Comparison of ENCODE assay signal across 10 cellular contexts in genomic region chr14:92041203-92041602, GRCh38. TPM values are rescaled to one million over a fixed set of nuclear protein-coding genes. Genes with fewer than 3 reads are reported as not detected.
DNase-seq lines count a peak whose midpoint lies in the region; ATAC-seq and TF ChIP-seq lines count a peak whose summit lies in the region.
"Had no signal": no experiment of that assay in that cellular context is flagged by ENCODE, and none has a peak within 500 bp of the region (broad histone marks: within the 10 kb centered on the region; RNA-seq: fewer than 3 reads in every experiment).

No MANE protein-coding gene starts in this region.

- 69% methylated on average over 10 of the region's 10 CpGs for WGBS in mammary epithelial cell (ENCODE audit: low coverage, missing lambda C conversion rate)

- in situ Hi-C loops in mammary epithelial cell (cut with MboI; ENCODE audit: low sequenced_read_pairs in 2 of 2) = no loop called here

- H3K27ac Mint-ChIP-seq in CD4-positive, alpha-beta memory T cell = peak overlapping the region in 6 of 7 donors; percentile 68 to 99 (median 87)
- H3K27ac Mint-ChIP-seq in nephron progenitor cell = no peak overlapping the region

- peaks cover 27 to 52% (median 39%) of the 10 kb centered on the region in 4 donors for H3K4me1 Mint-ChIP-seq in CD4-positive, alpha-beta memory T cell
- H3K4me1 Mint-ChIP-seq in nephron progenitor cell = peaks cover 40% of the 10 kb centered on the region

- no peaks in the 10 kb centered on the region for H3K9me3 ChIP-seq in CD4-positive, alpha-beta memory T cell (ENCODE audit: control insufficient read depth in 1 of 2, low read length in 2 of 2)
- peaks cover 2% of the 10 kb centered on the region for H3K9me3 ChIP-seq in mammary epithelial cell (replicated peaks; ENCODE audit: insufficient read depth, low read length)

- dilution Hi-C loops in mammary epithelial cell (cut with HindIII; ENCODE audit: low sequenced_read_pairs) = no loop called here

- H4K20me1 ChIP-seq in KMS-11 (ENCODE audit: insufficient read depth) = no peaks in the 10 kb centered on the region
- H4K20me1 ChIP-seq in mammary epithelial cell (ENCODE audit: insufficient read depth, low read length) = no peaks in the 10 kb centered on the region

- H3K9ac ChIP-seq in KMS-11 (no peak overlapping the region), mammary epithelial cell (ENCODE audit: insufficient read depth, low read length) (no peak overlapping the region)

- ATAC-seq in GM18505 (IDR thresholded peaks at IDR 0.05; ENCODE audit: unreplicated experiment) = no peak

- intact Hi-C loops in CD4-positive, alpha-beta memory T cell (cut with micrococcal nuclease) = loop anchor here (5.0 kb wide), 1 partner anchor 1214 kb away; no protein-coding TSS in a partner anchor
- intact Hi-C loops in mammary epithelial cell (cut with micrococcal nuclease) = loop anchor here (2.0 to 5.0 kb wide), 2 partner anchors 51 to 640 kb away; no protein-coding TSS in a partner anchor

- TF ChIP-seq POLR2A in GM18505 (IDR thresholded peaks at IDR 0.05; ENCODE audit: borderline replicate concordance, extremely low read depth, insufficient read depth, insufficient read length) = no peak

- H3K4me3 Mint-ChIP-seq in CD4-positive, alpha-beta memory T cell = peak overlapping the region in 3 of 8 donors; percentile 44 to 97 (median 51)
- H3K4me3 Mint-ChIP-seq in nephron progenitor cell = peak overlapping the region; percentile 94

- H3K36me3 ChIP-seq in CD4-positive, alpha-beta memory T cell (ENCODE audit: insufficient read depth, low read length) = no peaks in the 10 kb centered on the region
- H3K36me3 ChIP-seq in KMS-11 (ENCODE audit: insufficient read depth) (no peaks in the 10 kb centered on the region), mammary epithelial cell (ENCODE audit: insufficient read depth, low read length) (no peaks in the 10 kb centered on the region)

- no peaks in the 10 kb centered on the region for H3K27me3 Mint-ChIP-seq in CD4-positive, alpha-beta memory T cell
- no peaks in the 10 kb centered on the region for H3K27me3 Mint-ChIP-seq in nephron progenitor cell (ENCODE audit: low read depth, poor library complexity)

- POLR2A ChIA-PET in CD4-positive, alpha-beta memory T cell (lab: Charles Lee; ENCODE audit: partially characterized antibody) = interaction anchor here (1.2 to 3.4 kb wide), 6 partner anchors 14 to 81 kb away, joined by 3 to 56 read pairs (median 4); partner anchors contain the start of genes ATXN3, CPSF2 and NDUFB1

- peaks cover 41% of the 10 kb centered on the region for H3K4me1 ChIP-seq in CD4-positive, alpha-beta memory T cell (ENCODE audit: insufficient read depth, low read length)
- H3K4me1 ChIP-seq in KMS-11 (ENCODE audit: low read depth, poor library complexity, severe bottlenecking) = peaks cover 8% of the 10 kb centered on the region
- H3K4me1 ChIP-seq in mammary epithelial cell (ENCODE audit: insufficient read depth, low read length) = peaks cover 10% of the 10 kb centered on the region

- peak overlapping the region; percentile 51 to 71 for H3K4me3 ChIP-seq in CD4-positive, alpha-beta memory T cell (ENCODE audit: low read length in 2 of 2)
- H3K4me3 ChIP-seq in KMS-11 (IDR thresholded peaks at IDR 0.05; ENCODE audit: insufficient read depth, low read depth, low read length) (no peak overlapping the region), mammary epithelial cell (replicated peaks in 1 of 3; ENCODE audit: insufficient read depth in 1 of 3, low read depth in 2 of 3, low read length in 3 of 3) (peak overlapping the region; percentile 72 to 80 (median 75))

- DNase-seq in CD4-positive, alpha-beta memory T cell = no peak
- DNase-seq in mammary epithelial cell = no peak
- DNase-seq in nephron progenitor cell = no peak
- DNase-seq in substantia nigra (lab: John Stamatoyannopoulos, UW) = no peak
- no peak for DNase-seq in pons (ENCODE audit: low spot score)
- DNase-seq in 8988T = no peak
- DNase-seq: activated naive CD4-positive, alpha-beta T cell treated with anti-CD3 and anti-CD28 coated beads, Interleukin-2, amount 50 U/mL, for 16 hours; SIG-M5 had no signal

- TF ChIP-seq CTCF in KMS-11 (conservative IDR thresholded peaks at IDR 0.05; ENCODE audit: low read depth, low read length) (no peak), mammary epithelial cell (conservative IDR thresholded peaks at IDR 0.05 in 1 of 2, IDR thresholded peaks at IDR 0.05 in 1 of 2; ENCODE audit: extremely low read depth in 1 of 2, insufficient read depth in 1 of 2, low read depth in 1 of 2, low read length in 2 of 2) (no peak), nephron progenitor cell (IDR thresholded peaks at IDR 0.05) (no peak)

- no peaks in the 10 kb centered on the region for H3K27me3 ChIP-seq in CD4-positive, alpha-beta memory T cell (ENCODE audit: insufficient read depth, low read length)
- H3K27me3 ChIP-seq in KMS-11 (ENCODE audit: insufficient read depth, low read depth) (no peaks in the 10 kb centered on the region), mammary epithelial cell (ENCODE audit: insufficient read depth, low read length) (no peaks in the 10 kb centered on the region)

- CTCF ChIA-PET in CD4-positive, alpha-beta memory T cell (lab: Charles Lee; ENCODE audit: partially characterized antibody) = interaction anchor here (1.2 to 2.2 kb wide), 4 partner anchors 18 to 81 kb away, joined by 4 to 19 read pairs (median 7); partner anchors contain the start of genes ATXN3, CPSF2 and NDUFB1
- CTCF ChIA-PET in mammary epithelial cell (lab: Charles Lee; ENCODE audit: low non-redundant PET) = no interaction called here

- H3K79me2 ChIP-seq in KMS-11 (ENCODE audit: insufficient read depth, low read depth) = peaks cover 36% of the 10 kb centered on the region
- H3K79me2 ChIP-seq in mammary epithelial cell (ENCODE audit: insufficient read depth, low read length) = peaks cover 56% of the 10 kb centered on the region

- peak overlapping the region; percentile 86; the same call in 1 of the 2 replicates for H2AFZ ChIP-seq in KMS-11 (ENCODE audit: low read depth)
- peak overlapping the region; percentile 88 for H2AFZ ChIP-seq in mammary epithelial cell (ENCODE audit: low read depth, low read length)

- H3K36me3 Mint-ChIP-seq in CD4-positive, alpha-beta memory T cell = peaks cover 5 to 19% of the 10 kb centered on the region in 2 donors
- H3K36me3 Mint-ChIP-seq in nephron progenitor cell (ENCODE audit: low read depth) = peaks cover 9% of the 10 kb centered on the region

- H3K9me3 Mint-ChIP-seq in CD4-positive, alpha-beta memory T cell = no peaks in the 10 kb centered on the region
- no peaks in the 10 kb centered on the region for H3K9me3 Mint-ChIP-seq in nephron progenitor cell

- peak overlapping the region; percentile 86 for H3K4me2 ChIP-seq in KMS-11
- H3K4me2 ChIP-seq in mammary epithelial cell (ENCODE audit: insufficient read depth, low read depth, low read length) = peak overlapping the region; percentile 95

- no TSS peak for BruUV-seq in mammary epithelial cell (replicated peaks; lab: Mats Ljungman, UMichigan)

- H3K27ac ChIP-seq in CD4-positive, alpha-beta memory T cell (ENCODE audit: low read depth, low read length) = peak overlapping the region; percentile 89
- no peak overlapping the region; the same call in 1 of the 2 replicates for H3K27ac ChIP-seq in KMS-11
- H3K27ac ChIP-seq in mammary epithelial cell (ENCODE audit: insufficient read depth, low read depth, low read length) = peak overlapping the region; percentile 93
- H3K27ac ChIP-seq in substantia nigra (ENCODE audit: low read depth, low read length, poor library complexity, severe bottlenecking) = no peak overlapping the region

RNA-seq across cellular contexts. Expression of gene TRIP11, which starts 1.3 kb away (rescaled TPM):
- total RNA-seq in CD4-positive, alpha-beta memory T cell = 10 to 100 TPM; 68.0 to 68.7 TPM
- 10 to 100 TPM; 24.6 to 77.2 TPM for polyA plus RNA-seq in CD4-positive, alpha-beta memory T cell
- total RNA-seq in mammary epithelial cell = 10 to 100 TPM; 38.8 to 46.9 TPM
- 13.5 TPM for polyA plus RNA-seq in mammary epithelial cell
- polyA minus RNA-seq in mammary epithelial cell = 25.2 TPM

Comparison
In these comparisons a context has a peak if more than half of its experiments do, and no peak if none do; other contexts are left out.
1. H3K27ac ChIP-seq: peak in CD4-positive, alpha-beta memory T cell (single experiment) and mammary epithelial cell (single experiment); none in KMS-11 (single experiment) and substantia nigra (single experiment).